ENCODE assay signal across 17 cellular contexts in the genomic region with DNA sequence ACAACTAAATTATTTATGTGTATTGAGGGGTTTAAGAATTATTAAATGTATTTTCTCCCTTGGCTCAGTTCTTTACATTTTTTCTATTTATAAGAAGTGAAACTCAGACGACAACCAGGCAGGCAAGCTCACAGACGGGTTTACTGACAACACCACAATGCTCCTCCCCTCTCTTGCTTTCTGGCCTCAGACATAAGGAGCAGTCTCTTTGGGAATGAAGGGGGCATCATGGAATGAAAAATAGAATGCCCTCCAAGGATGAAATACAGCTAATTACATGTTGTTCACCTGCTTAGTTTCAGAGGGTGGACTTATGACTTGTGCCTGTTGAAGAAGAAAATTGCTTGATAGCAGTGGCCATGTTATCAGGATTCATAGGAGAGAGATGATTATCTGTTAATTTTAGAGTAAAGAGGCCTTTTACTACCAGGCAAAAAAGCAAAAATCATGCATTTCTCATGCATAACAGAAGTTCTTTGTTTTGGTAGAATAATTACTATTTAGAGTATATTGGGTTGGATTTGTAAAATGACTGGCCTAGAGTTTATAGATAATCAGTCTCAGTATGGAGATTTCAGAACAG.
DNase-seq lines count a peak whose midpoint lies in the region; ATAC-seq and TF ChIP-seq lines count a peak whose summit lies in the region.
"Had no signal": no experiment of that assay in that cellular context is flagged by ENCODE, and none has a peak within 500 bp of the region (broad histone marks: within the 10 kb centered on the region; RNA-seq: fewer than 3 reads in every experiment).

No MANE protein-coding gene starts in this region.

- no peak overlapping the region for H3K4me3 Mint-ChIP-seq in stimulated activated memory B cell treated with anti-CD40 and anti-IgM and Interleukin-4, amounts not matched to agents 10 μg/mL and 1 μg/mL and 100 μg/mL, for 72 hours
- H3K4me3 Mint-ChIP-seq in T-helper 2 cell treated with Interferon-gamma antibody and Interleukin-4, amounts not matched to agents 5 μg/mL and 100 μg/mL, for 36 hours = no peak overlapping the region
- H3K4me3 Mint-ChIP-seq: CD8-positive, alpha-beta T cell had no signal

- H3K4me2 ChIP-seq in hepatocyte = peak overlapping the region; percentile 24
- H3K4me2 ChIP-seq: PC-9 had no signal

- TF ChIP-seq CTCF in hepatocyte (IDR thresholded peaks at IDR 0.05; ENCODE audit: poor library complexity) (no peak), tibial nerve (IDR thresholded peaks at IDR 0.05) (no peak)

- H3K9me3 ChIP-seq in hepatocyte (ENCODE audit: low read depth) (no peaks in the 10 kb centered on the region), tibial nerve (no peaks in the 10 kb centered on the region)

- TF ChIP-seq POLR2A in tibial nerve (IDR thresholded peaks at IDR 0.05) = no peak

- TF ChIP-seq EP300 in tibial nerve (IDR thresholded peaks at IDR 0.05) = no peak

- no peaks in the 10 kb centered on the region for H3K79me2 ChIP-seq in hepatocyte

- no peaks in the 10 kb centered on the region for H3K9me3 Mint-ChIP-seq in stimulated activated memory B cell treated with anti-CD40 and anti-IgM and Interleukin-4, amounts not matched to agents 10 μg/mL and 1 μg/mL and 100 μg/mL, for 72 hours
- H3K9me3 Mint-ChIP-seq in T-helper 2 cell treated with Interferon-gamma antibody and Interleukin-4, amounts not matched to agents 5 μg/mL and 100 μg/mL, for 36 hours = peaks cover 49% of the 10 kb centered on the region
- H3K9me3 Mint-ChIP-seq: CD8-positive, alpha-beta T cell had no signal

- no peaks in the 10 kb centered on the region for H3K4me1 ChIP-seq in hepatocyte (ENCODE audit: insufficient read depth)
- H3K4me1 ChIP-seq in tibial nerve = peaks cover 0 to 6% (median 0%) of the 10 kb centered on the region in 4 donors

- H3K4me3 ChIP-seq in hepatocyte (no peak overlapping the region), tibial nerve (peak overlapping the region in 1 of 4 donors; percentile 6)
- H3K4me3 ChIP-seq: PC-9, SK-N-MC had no signal

- no peaks in the 10 kb centered on the region for H3K27me3 Mint-ChIP-seq in stimulated activated memory B cell treated with anti-CD40 and anti-IgM and Interleukin-4, amounts not matched to agents 10 μg/mL and 1 μg/mL and 100 μg/mL, for 72 hours
- H3K27me3 Mint-ChIP-seq in T-helper 2 cell treated with Interferon-gamma antibody and Interleukin-4, amounts not matched to agents 5 μg/mL and 100 μg/mL, for 36 hours (ENCODE audit: low read depth) = no peaks in the 10 kb centered on the region

- H4K20me1 ChIP-seq in hepatocyte (ENCODE audit: insufficient read depth, poor library complexity, severe bottlenecking) = no peaks in the 10 kb centered on the region

- H3K36me3 ChIP-seq in hepatocyte (replicated peaks; ENCODE audit: insufficient read depth, low read depth) (no peaks in the 10 kb centered on the region), tibial nerve (no peaks in the 10 kb centered on the region)

- no peaks in the 10 kb centered on the region for H3K27me3 ChIP-seq in hepatocyte
- H3K27me3 ChIP-seq in tibial nerve = no peaks in the 10 kb centered on the region

- intact Hi-C loops in Right ventricle myocardium superior (cut with DNase I) (no loop called here), cardiac septum (cut with DNase I) (no loop called here)

- 49% methylated on average over 2 of the region's 2 CpGs for WGBS in hepatocyte (ENCODE audit: low lambda C conversion rate, missing lambda C conversion rate)
- WGBS in tibial nerve, 2 donors = 33 to 41% methylated on average over 2 of the region's 2 CpGs

- ATAC-seq in Right ventricle myocardium superior (ENCODE audit: poor library complexity) = peak; percentile 56
- no peak for ATAC-seq in stimulated activated memory B cell treated with anti-CD40 and anti-IgM and Interleukin-4, amounts not matched to agents 10 μg/mL and 1 μg/mL and 100 μg/mL, for 72 hours
- ATAC-seq: CD8-positive, alpha-beta T cell had no signal

- H3K36me3 Mint-ChIP-seq in stimulated activated memory B cell treated with anti-CD40 and anti-IgM and Interleukin-4, amounts not matched to agents 10 μg/mL and 1 μg/mL and 100 μg/mL, for 72 hours = no peaks in the 10 kb centered on the region
- no peaks in the 10 kb centered on the region for H3K36me3 Mint-ChIP-seq in T-helper 2 cell treated with Interferon-gamma antibody and Interleukin-4, amounts not matched to agents 5 μg/mL and 100 μg/mL, for 36 hours (ENCODE audit: low read depth)
- H3K36me3 Mint-ChIP-seq: CD8-positive, alpha-beta T cell had no signal

- no peak for DNase-seq in Right ventricle myocardium superior
- DNase-seq in cardiac septum (ENCODE audit: low spot score) = no peak
- DNase-seq in NOMO-1 treated with dmso at 0.1 percent for 144 hours (lab: John Stamatoyannopoulos, UW; ENCODE audit: unreplicated experiment) = peak; percentile 6
- no peak for DNase-seq in hepatocyte (ENCODE audit: low spot score)
- DNase-seq in tibial nerve (ENCODE audit: low spot score in 2 of 2) = no peak
- no peak for DNase-seq in T-helper 2 cell treated with Interferon-gamma antibody and Interleukin-4, amounts not matched to agents 5 μg/mL and 100 μg/mL, for 36 hours (ENCODE audit: low spot score)
- no peak for DNase-seq in GM03348 (ENCODE audit: low spot score)
- DNase-seq: 8988T; CD8-positive, alpha-beta T cell; DND-41; KBM-7; NCI-H1436; NCI-H2029; NCI-H510A treated with DMSO at 0.1 percent for 48 hours; PC-9 had no signal

- no peaks in the 10 kb centered on the region for H3K9me2 ChIP-seq in hepatocyte (replicated peaks; ENCODE audit: insufficient read depth)

- H2AFZ ChIP-seq in hepatocyte = no peak overlapping the region
- H2AFZ ChIP-seq: PC-9 had no signal

- no peak overlapping the region for H3K27ac Mint-ChIP-seq in stimulated activated memory B cell treated with anti-CD40 and anti-IgM and Interleukin-4, amounts not matched to agents 10 μg/mL and 1 μg/mL and 100 μg/mL, for 72 hours
- H3K27ac Mint-ChIP-seq in T-helper 2 cell treated with Interferon-gamma antibody and Interleukin-4, amounts not matched to agents 5 μg/mL and 100 μg/mL, for 36 hours = no peak overlapping the region
- H3K27ac Mint-ChIP-seq: CD8-positive, alpha-beta T cell had no signal

- H3K4me1 Mint-ChIP-seq in stimulated activated memory B cell treated with anti-CD40 and anti-IgM and Interleukin-4, amounts not matched to agents 10 μg/mL and 1 μg/mL and 100 μg/mL, for 72 hours = no peaks in the 10 kb centered on the region
- no peaks in the 10 kb centered on the region for H3K4me1 Mint-ChIP-seq in T-helper 2 cell treated with Interferon-gamma antibody and Interleukin-4, amounts not matched to agents 5 μg/mL and 100 μg/mL, for 36 hours (ENCODE audit: low read depth)

- no peak overlapping the region for H3K27ac ChIP-seq in hepatocyte
- peak overlapping the region; percentile 9 to 66 (median 42) for H3K27ac ChIP-seq in tibial nerve
- H3K27ac ChIP-seq: PC-9, SK-N-MC had no signal
